ENCODE assay signal across 8 cellular contexts in genomic region chr16:67349172-67349571, GRCh38. TPM values are rescaled to one million over a fixed set of nuclear protein-coding genes. Genes with fewer than 3 reads are reported as not detected.
DNase-seq lines count a peak whose midpoint lies in the region; ATAC-seq and TF ChIP-seq lines count a peak whose summit lies in the region.

No MANE protein-coding gene starts in this region.

- H2BK5ac ChIP-seq in H9 (ENCODE audit: insufficient read length, low read length) = no peak overlapping the region

- H3K79me1 ChIP-seq in H9 (ENCODE audit: insufficient read depth, low read depth, low read length, poor library complexity, severe bottlenecking) = no peaks in the 10 kb centered on the region

- H3K4me1 ChIP-seq in H9 (ENCODE audit: insufficient read depth, low read length) = no peaks in the 10 kb centered on the region
- H3K4me1 ChIP-seq in gastroesophageal sphincter = no peaks in the 10 kb centered on the region

- no peak overlapping the region for H2BK15ac ChIP-seq in H9 (ENCODE audit: low read depth, low read length)

- no peak overlapping the region for H3K27ac Mint-ChIP-seq in H9

- no peaks in the 10 kb centered on the region for H3K79me2 ChIP-seq in H9 (ENCODE audit: insufficient read depth, low read length)

- H3K27ac ChIP-seq in H9 (ENCODE audit: insufficient read length, low read depth, low read length) (no peak overlapping the region), RWPE1 (no peak overlapping the region), gastroesophageal sphincter (no peak overlapping the region)

- no peak overlapping the region for H3K4ac ChIP-seq in H9 (ENCODE audit: low read depth, low read length)

- H3K4me2 ChIP-seq in H9 (ENCODE audit: insufficient read depth, insufficient read length, low read length) = no peak overlapping the region

- no peak overlapping the region for H3K9ac ChIP-seq in H9 (ENCODE audit: extremely low read depth, insufficient read length, low read length)

- H2BK120ac ChIP-seq in H9 (ENCODE audit: low read depth, low read length, poor library complexity, severe bottlenecking) = no peak overlapping the region

- H2AFZ ChIP-seq in H9 (ENCODE audit: low read length) = no peak overlapping the region

- H3K4me1 Mint-ChIP-seq in H9 = no peaks in the 10 kb centered on the region

- H4K5ac ChIP-seq in H9 (ENCODE audit: insufficient read length, low read depth, low read length) = no peak overlapping the region

- H3K36me3 Mint-ChIP-seq in H9 (ENCODE audit: insufficient read depth in 1 of 3, low read depth in 3 of 3) = no peaks in the 10 kb centered on the region

- no peak overlapping the region for H3K4me3 Mint-ChIP-seq in H9

- no peaks in the 10 kb centered on the region for H4K20me1 ChIP-seq in H9 (ENCODE audit: control insufficient read depth, insufficient read depth, insufficient read length)

- no peak overlapping the region for H3K14ac ChIP-seq in H9 (ENCODE audit: insufficient read depth, low read length)

- no peak overlapping the region for H4K8ac ChIP-seq in H9 (replicated peaks; ENCODE audit: insufficient read length, low read depth, low read length)

- ATAC-seq in gastroesophageal sphincter (no peak), GM18502 (IDR thresholded peaks at IDR 0.05; ENCODE audit: poor library complexity, unreplicated experiment) (no peak), left lobe of liver (no peak)

- TF ChIP-seq CTCF in H9 (conservative IDR thresholded peaks at IDR 0.05) (peak; percentile 46), RWPE1 (conservative IDR thresholded peaks at IDR 0.05; ENCODE audit: low read depth) (peak; percentile 45), gastroesophageal sphincter (IDR thresholded peaks at IDR 0.05) (peak in 3 of 4 experiments; percentile 18 to 39 (median 29))

- no peak overlapping the region for H3K23ac ChIP-seq in H9 (ENCODE audit: insufficient read length, low read depth, low read length)

- no peaks in the 10 kb centered on the region for H3K9me3 Mint-ChIP-seq in H9

- no peaks in the 10 kb centered on the region for H3K36me3 ChIP-seq in gastroesophageal sphincter

- TF ChIP-seq POLR2A in gastroesophageal sphincter (IDR thresholded peaks at IDR 0.05) = no peak

- no peaks in the 10 kb centered on the region for H3K23me2 ChIP-seq in H9 (ENCODE audit: insufficient read length, low read depth, low read length, poor library complexity, severe bottlenecking)

- no peak overlapping the region for H3K4me3 ChIP-seq in gastroesophageal sphincter

- no peak overlapping the region for H2BK12ac ChIP-seq in H9 (ENCODE audit: insufficient read length, low read depth, low read length)

- no peak overlapping the region for H3T11ph ChIP-seq in H9 (ENCODE audit: low read length)

- H3K27me3 ChIP-seq in H9 (ENCODE audit: insufficient read depth, low read length) = no peaks in the 10 kb centered on the region
- no peaks in the 10 kb centered on the region for H3K27me3 ChIP-seq in gastroesophageal sphincter

- CTCF ChIA-PET in RWPE1 (lab: Yijun Ruan, JAX) = interaction anchor here (0.6 to 0.9 kb wide), 3 partner anchors 33 to 192 kb away, joined by 3 to 8 read pairs (median 7); no protein-coding TSS in a partner anchor

- H2BK20ac ChIP-seq in H9 (ENCODE audit: low read depth, low read length, poor library complexity, severe bottlenecking) = no peak overlapping the region

- H3K56ac ChIP-seq in H9 (ENCODE audit: insufficient read length, low read depth, low read length) = no peak overlapping the region

- POLR2A ChIA-PET in RWPE1 (lab: Yijun Ruan, JAX; ENCODE audit: low non-redundant PET) = no interaction called here

- TF ChIP-seq EP300 in gastroesophageal sphincter (IDR thresholded peaks at IDR 0.05) = no peak

- H3K27me3 Mint-ChIP-seq in H9 (ENCODE audit: low read depth) = peaks cover 13% of the 10 kb centered on the region

- no peak overlapping the region for H3K18ac ChIP-seq in H9 (ENCODE audit: insufficient read length, low read depth, low read length)

- no peak overlapping the region for H2AK5ac ChIP-seq in H9 (ENCODE audit: insufficient read length, low read length)

- H3K9me3 ChIP-seq in H9 (ENCODE audit: control insufficient read depth, low read depth, low read length) = no peaks in the 10 kb centered on the region
- H3K9me3 ChIP-seq in gastroesophageal sphincter = no peaks in the 10 kb centered on the region

- DNase-seq in AG08396 (ENCODE audit: low spot score) = peak; percentile 11
- no peak for DNase-seq in H9
- DNase-seq in RWPE1 (ENCODE audit: low spot score) = peak; percentile 25
- no peak for DNase-seq in 8988T
- no peak for DNase-seq in UCSD-AML1 (lab: John Stamatoyannopoulos, UW; ENCODE audit: unreplicated experiment)
- no peak for DNase-seq in left lobe of liver (ENCODE audit: low spot score)

- H4K91ac ChIP-seq in H9 (ENCODE audit: insufficient read length, low read depth, low read length) = no peak overlapping the region

RNA-seq across cellular contexts. Expression of gene LRRC36, which starts 22.6 kb away (rescaled TPM):
- total RNA-seq in H9 (2021) = not detected in 2 replicates
- under 1 TPM in 1 of 4 donors, not detected in 3; 0.27 TPM for total RNA-seq in gastroesophageal sphincter
- 0.25 TPM for total RNA-seq in left lobe of liver

RNA-seq across cellular contexts. Expression of gene KCTD19, which starts 22.6 kb away (rescaled TPM):
- total RNA-seq in H9 (2021) = 0.13 TPM in 1 of 2 replicates, not detected in the other
- under 1 TPM in 2 of 4 donors, not detected in 2; 0.13 to 0.19 TPM for total RNA-seq in gastroesophageal sphincter
- not detected for total RNA-seq in left lobe of liver

RNA-seq across cellular contexts. Expression of gene TPPP3, which starts 44.1 kb away (rescaled TPM):
- total RNA-seq in H9 (2021) (0.48 and 0.79 TPM in 2 replicates), gastroesophageal sphincter (100 to 1,000 TPM in 1 of 4 donors, 10 to 100 TPM in 3; 14.8 to 111 (median 55.0) TPM), left lobe of liver (0.40 TPM)

Comparison
In these comparisons a context has a peak if more than half of its experiments do, and no peak if none do; other contexts are left out.
1. DNase-seq: peak in AG08396 (single experiment) and RWPE1 (single experiment); none in H9 (single experiment), 8988T (single experiment), UCSD-AML1 (single experiment) and left lobe of liver (single experiment).
2. Peak in every context shown above with its lines, with median percentiles within 50 percentile points of each other: CTCF ChIP-seq.